10 cellular contexts compared by ENCODE assay signal in genomic region chr2:68203587-68203986, GRCh38. TPM values are rescaled to one million over a fixed set of nuclear protein-coding genes. Genes with fewer than 3 reads are reported as not detected.
DNase-seq lines count a peak whose midpoint lies in the region; ATAC-seq, FAIRE-seq and TF ChIP-seq lines count a peak whose summit lies in the region.
"Had no signal": no experiment of that assay in that cellular context is flagged by ENCODE, and none has a peak within 500 bp of the region (broad histone marks: within the 10 kb centered on the region; RNA-seq: fewer than 3 reads in every experiment).

No MANE protein-coding gene starts in this region.

- H3K4me1 ChIP-seq in small intestine (ENCODE audit: control insufficient read depth in 2 of 2, insufficient read depth in 1 of 2, low read depth in 1 of 2, low read length in 1 of 2) = peaks cover 0 to 15% of the 10 kb centered on the region in 2 donors

- DNase-seq in GM13977 (ENCODE audit: low spot score) (peak; percentile 77), inferior parietal cortex (ENCODE audit: extremely low spot score) (no peak), small intestine (no peak), hepatic stellate cell (ENCODE audit: low spot score) (no peak), urothelium cell line (ENCODE audit: low spot score) (no peak)
- peak; percentile 9 for DNase-seq in central memory CD4-positive, alpha-beta T cell
- DNase-seq: NCI-H2081 treated with DMSO at 0.1 percent for 48 hours had no signal

- no peak overlapping the region for H3K4me3 ChIP-seq in small intestine (ENCODE audit: low read depth in 1 of 2, low read length in 2 of 2)

- 31 to 54% (median 46%) methylated on average over 3 of the region's 3 CpGs for WGBS in small intestine, 3 donors

- FAIRE-seq in small intestine (lab: Jason Lieb, UNC) (no peak), urothelium cell line (lab: Jason Lieb, UNC) (no peak)
- FAIRE-seq: G401.6 had no signal

- H3K27me3 ChIP-seq in small intestine (ENCODE audit: control insufficient read depth in 2 of 2, insufficient read depth in 2 of 2, low read length in 2 of 2) = no peaks in the 10 kb centered on the region

- in situ Hi-C loops in GM13977 (cut with MboI; ENCODE audit: low pct_unique_long_range_greater_than_20kb, low sequenced_read_pairs, unreplicated experiment) = no loop called here

- H3K27ac ChIP-seq in small intestine (ENCODE audit: low read depth in 1 of 2, low read length in 1 of 2) = no peak overlapping the region

- H3K36me3 ChIP-seq in small intestine (ENCODE audit: control insufficient read depth in 2 of 2, insufficient read depth in 2 of 2, low read length in 2 of 2) = peaks cover 2 to 3% of the 10 kb centered on the region in 2 donors

- peak; percentile 92 for ATAC-seq in GM19468 (IDR thresholded peaks at IDR 0.05; ENCODE audit: extremely low read depth, unreplicated experiment)
- ATAC-seq in HG03196 (IDR thresholded peaks at IDR 0.05; ENCODE audit: unreplicated experiment) = peak; percentile 94

- no peak for TF ChIP-seq CTCF in GM13977 (IDR thresholded peaks at IDR 0.05; ENCODE audit: extremely low read depth, insufficient read depth, missing control alignments)

- no peaks in the 10 kb centered on the region for H3K9me3 ChIP-seq in small intestine (ENCODE audit: control insufficient read depth, low read depth)

RNA-seq across cellular contexts. Expression of gene PNO1, which starts 45.9 kb away (rescaled TPM):
- polyA plus RNA-seq in small intestine = 10 to 100 TPM in 1 of 3 donors, 1 to 10 TPM in 2; 4.9 to 11.7 (median 6.8) TPM

RNA-seq across cellular contexts. Expression of gene PPP3R1, which starts 48.7 kb away (rescaled TPM):
- 10 to 100 TPM; 18.1 to 25.9 (median 19.0) TPM for polyA plus RNA-seq in small intestine

Comparison
In these comparisons a context has a peak if more than half of its experiments do, and no peak if none do; other contexts are left out.
1. DNase-seq: peak in GM13977 (single experiment) and central memory CD4-positive, alpha-beta T cell (single experiment); none in inferior parietal cortex (single experiment), small intestine (single experiment), hepatic stellate cell (single experiment) and urothelium cell line (single experiment).